Comparison of ENCODE assay signal across 21 cellular contexts in genomic region chr3:36933540-36934296, GRCh38. TPM values are rescaled to one million over a fixed set of nuclear protein-coding genes. Genes with fewer than 3 reads are reported as not detected.
DNase-seq lines count a peak whose midpoint lies in the region; ATAC-seq and TF ChIP-seq lines count a peak whose summit lies in the region.
"Had no signal": no experiment of that assay in that cellular context is flagged by ENCODE, and none has a peak within 500 bp of the region (broad histone marks: within the 10 kb centered on the region; RNA-seq: fewer than 3 reads in every experiment).

No MANE protein-coding gene starts in this region.

- no peaks in the 10 kb centered on the region for H3K9me3 ChIP-seq in ascending aorta
- H3K9me3 ChIP-seq: BE2C, SJSA1 had no signal

- peak overlapping the region; percentile 13 to 44 for H3K27ac ChIP-seq in ascending aorta

- ATAC-seq in memory B cell (ENCODE audit: low read depth), result no peak
- ATAC-seq in stimulated activated effector memory CD8-positive, alpha-beta T cell treated with anti-CD3 and anti-CD28 coated beads, Interleukin-12 subunit alpha, Interleukin-12 subunit beta, amount 100 ng/mL, for 72 hours, result no peak
- no peak for ATAC-seq in HG03521 (IDR thresholded peaks at IDR 0.05; ENCODE audit: unreplicated experiment)
- ATAC-seq: esophagus mucosa; natural killer cell; stimulated activated naive B cell treated with anti-CD40 and anti-IgM and Interleukin-4, amounts not matched to agents 10 μg/mL and 1 μg/mL and 100 μg/mL, for 72 hours had no signal

- peaks cover 10% of the 10 kb centered on the region for H3K4me1 Mint-ChIP-seq in memory B cell
- H3K4me1 Mint-ChIP-seq in stimulated activated effector memory CD8-positive, alpha-beta T cell treated with anti-CD3 and anti-CD28 coated beads, Interleukin-12 subunit alpha, Interleukin-12 subunit beta, amount 100 ng/mL, for 72 hours, result peaks cover 10% of the 10 kb centered on the region
- H3K4me1 Mint-ChIP-seq: activated CD4-positive, alpha-beta T cell treated with anti-CD3 and anti-CD28 coated beads, Interleukin-2, amount 10 ng/mL, durations not matched to agents 24 days and 14 days had no signal

- H3K4me3 Mint-ChIP-seq in memory B cell, result no peak overlapping the region
- no peak overlapping the region for H3K4me3 Mint-ChIP-seq in stimulated activated effector memory CD8-positive, alpha-beta T cell treated with anti-CD3 and anti-CD28 coated beads, Interleukin-12 subunit alpha, Interleukin-12 subunit beta, amount 100 ng/mL, for 72 hours
- H3K4me3 Mint-ChIP-seq: activated CD4-positive, alpha-beta T cell treated with anti-CD3 and anti-CD28 coated beads, Interleukin-2, amount 10 ng/mL, durations not matched to agents 24 days and 14 days; activated naive CD8-positive, alpha-beta T cell; natural killer cell; stimulated activated naive B cell treated with anti-CD40 and anti-IgM and Interleukin-4, amounts not matched to agents 10 μg/mL and 1 μg/mL and 100 μg/mL, for 72 hours had no signal

- H3K9me3 Mint-ChIP-seq in memory B cell, result no peaks in the 10 kb centered on the region
- H3K9me3 Mint-ChIP-seq in stimulated activated effector memory CD8-positive, alpha-beta T cell treated with anti-CD3 and anti-CD28 coated beads, Interleukin-12 subunit alpha, Interleukin-12 subunit beta, amount 100 ng/mL, for 72 hours, result no peaks in the 10 kb centered on the region
- H3K9me3 Mint-ChIP-seq: activated CD4-positive, alpha-beta T cell treated with anti-CD3 and anti-CD28 coated beads, Interleukin-2, amount 10 ng/mL, durations not matched to agents 24 days and 14 days; activated T-helper 2 cell treated with anti-CD3 and anti-CD28 coated beads, Interferon-gamma antibody, Interleukin-2, Interleukin-4, amounts not matched to agents 10 μg/mL and 5 μg/mL and 100 μg/mL, durations not matched to agents 14 hours and 24 hours and 36 hours; IgD-negative memory B cell; natural killer cell; stimulated activated naive B cell treated with anti-CD40 and anti-IgM and Interleukin-4, amounts not matched to agents 10 μg/mL and 1 μg/mL and 100 μg/mL, for 72 hours had no signal

- H3K4me3 ChIP-seq in ascending aorta, result no peak overlapping the region
- H3K4me3 ChIP-seq: SJSA1 had no signal

- H3K27ac Mint-ChIP-seq in memory B cell, result peak overlapping the region; percentile 50
- H3K27ac Mint-ChIP-seq in stimulated activated effector memory CD8-positive, alpha-beta T cell treated with anti-CD3 and anti-CD28 coated beads, Interleukin-12 subunit alpha, Interleukin-12 subunit beta, amount 100 ng/mL, for 72 hours, result peak overlapping the region; percentile 78
- H3K27ac Mint-ChIP-seq: activated CD4-positive, alpha-beta T cell treated with anti-CD3 and anti-CD28 coated beads, Interleukin-2, amount 10 ng/mL, durations not matched to agents 24 days and 14 days; activated naive CD8-positive, alpha-beta T cell; activated T-helper 2 cell treated with anti-CD3 and anti-CD28 coated beads, Interferon-gamma antibody, Interleukin-2, Interleukin-4, amounts not matched to agents 10 μg/mL and 5 μg/mL and 100 μg/mL, durations not matched to agents 14 hours and 24 hours and 36 hours; IgD-negative memory B cell; natural killer cell; stimulated activated naive B cell treated with anti-CD40 and anti-IgM and Interleukin-4, amounts not matched to agents 10 μg/mL and 1 μg/mL and 100 μg/mL, for 72 hours had no signal

- peaks cover 0 to 7% of the 10 kb centered on the region in 2 donors for H3K4me1 ChIP-seq in ascending aorta
- H3K4me1 ChIP-seq: BE2C had no signal

- H3K36me3 Mint-ChIP-seq in memory B cell, result peaks cover 2% of the 10 kb centered on the region
- H3K36me3 Mint-ChIP-seq in stimulated activated effector memory CD8-positive, alpha-beta T cell treated with anti-CD3 and anti-CD28 coated beads, Interleukin-12 subunit alpha, Interleukin-12 subunit beta, amount 100 ng/mL, for 72 hours, result no peaks in the 10 kb centered on the region
- H3K36me3 Mint-ChIP-seq: natural killer cell had no signal

- H3K27me3 Mint-ChIP-seq in memory B cell, result no peaks in the 10 kb centered on the region
- H3K27me3 Mint-ChIP-seq: activated CD4-positive, alpha-beta T cell treated with anti-CD3 and anti-CD28 coated beads, Interleukin-2, amount 10 ng/mL, durations not matched to agents 24 days and 14 days; activated naive CD8-positive, alpha-beta T cell; IgD-negative memory B cell; stimulated activated naive B cell treated with anti-CD40 and anti-IgM and Interleukin-4, amounts not matched to agents 10 μg/mL and 1 μg/mL and 100 μg/mL, for 72 hours had no signal

- TF ChIP-seq CTCF in ascending aorta (IDR thresholded peaks at IDR 0.05), result no peak

- DNase-seq in activated CD8-positive, alpha-beta memory T cell treated with anti-CD3 and anti-CD28 coated beads for 24 hours, result peak; percentile 37
- no peak for DNase-seq in activated CD8-positive, alpha-beta memory T cell treated with anti-CD3 and anti-CD28 coated beads, Interleukin-2, amount 50 U/mL, for 48 hours
- DNase-seq in ascending aorta (ENCODE audit: low spot score in 2 of 2) (no peak), memory B cell (ENCODE audit: low spot score in 2 of 2) (no peak), NCI-H1092 (lab: John Stamatoyannopoulos, UW) (no peak)
- DNase-seq in stimulated activated effector memory CD8-positive, alpha-beta T cell treated with anti-CD3 and anti-CD28 coated beads, Interleukin-12 subunit alpha, Interleukin-12 subunit beta, amount 100 ng/mL, for 72 hours (ENCODE audit: low spot score in 2 of 2), result no peak
- DNase-seq in activated T-cell treated with anti-CD3 and anti-CD28 coated beads, Interleukin-2, amount 50 U/mL, for 48 hours, result no peak
- DNase-seq: activated CD4-positive, alpha-beta T cell treated with anti-CD3 and anti-CD28 coated beads, Interleukin-2, amount 10 ng/mL, durations not matched to agents 24 days and 14 days; BE2C; effector CD8-positive, alpha-beta T cell; natural killer cell; NCI-H1417; NCI-H446 treated with DMSO at 0.1 percent for 48 hours; stimulated activated naive B cell treated with anti-CD40 and anti-IgM and Interleukin-4, amounts not matched to agents 10 μg/mL and 1 μg/mL and 100 μg/mL, for 72 hours; T-helper 1 cell had no signal

- intact Hi-C loops in ascending aorta (cut with DNase I), result no loop called here

- no peaks in the 10 kb centered on the region for H3K36me3 ChIP-seq in ascending aorta
- H3K36me3 ChIP-seq: BE2C, SJSA1 had no signal

- H3K27me3 ChIP-seq in ascending aorta, result no peaks in the 10 kb centered on the region
- H3K27me3 ChIP-seq: BE2C, SJSA1 had no signal

RNA-seq across cellular contexts. Expression of gene TRANK1, which starts 11.1 kb away (rescaled TPM):
- 14.8 TPM for total RNA-seq in ascending aorta

RNA-seq across cellular contexts. Expression of gene EPM2AIP1, which starts 59.2 kb away (rescaled TPM):
- total RNA-seq in ascending aorta, result 1.9 TPM

RNA-seq across cellular contexts. Expression of gene MLH1, which starts 59.6 kb away (rescaled TPM):
- total RNA-seq in ascending aorta, result 18.0 TPM
